Comparison of ENCODE assay signal across 8 cellular contexts in the genomic region with DNA sequence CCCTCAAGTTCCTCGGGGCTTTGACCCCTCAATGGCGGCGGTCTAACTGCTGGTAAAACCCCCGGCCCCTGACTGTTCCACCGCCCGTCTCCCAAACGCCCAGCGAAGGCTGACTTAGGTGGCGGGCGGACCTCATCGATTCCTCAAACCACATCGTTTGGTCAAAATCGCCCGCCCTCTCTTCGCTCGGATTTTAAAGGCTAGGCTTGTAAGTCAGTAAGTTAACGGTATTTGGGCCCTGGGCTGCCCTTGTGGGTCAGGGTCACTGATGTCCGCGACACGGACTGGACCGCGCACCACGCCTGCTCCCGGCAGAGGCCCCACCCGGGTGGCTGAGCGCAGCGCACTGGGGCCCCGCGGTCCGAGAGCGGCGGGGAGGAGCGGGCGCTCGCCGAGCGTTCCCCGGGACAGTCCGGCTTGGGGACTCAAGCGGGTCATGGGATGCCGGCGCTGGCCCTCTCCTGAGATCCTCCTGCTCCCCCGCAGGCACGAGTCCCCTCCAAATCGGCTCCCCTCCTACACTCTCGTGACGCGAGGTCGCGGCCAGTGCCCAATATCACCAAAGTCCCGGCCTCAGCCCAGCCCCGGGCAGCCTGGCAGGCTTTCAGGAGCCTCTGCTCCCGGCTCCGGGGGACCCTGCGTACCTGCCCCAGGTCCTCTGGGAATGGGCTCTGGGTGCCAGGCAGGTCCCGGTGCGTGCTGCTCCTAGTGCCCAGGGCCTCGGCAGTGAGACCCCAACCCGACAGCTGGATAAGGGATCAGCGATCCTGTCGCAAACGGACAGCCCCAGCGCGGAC. TPM values are rescaled to one million over a fixed set of nuclear protein-coding genes. Genes with fewer than 3 reads are reported as not detected.
DNase-seq lines count a peak whose midpoint lies in the region; ATAC-seq and TF ChIP-seq lines count a peak whose summit lies in the region.

No MANE protein-coding gene starts in this region.

- DNase-seq in GM23248, result peak; percentile 51
- peak in 1 of 2 donors; percentile 22 for DNase-seq in cardiac fibroblast (ENCODE audit: low read depth in 2 of 2)
- no peak for DNase-seq in MV-4-11 (lab: John Stamatoyannopoulos, UW)

- WGBS in GM23248 (ENCODE audit: low coverage in 1 of 2, low lambda C conversion rate in 2 of 2, missing lambda C conversion rate in 2 of 2), 2 experiments, result 4 to 5% methylated on average over 57 to 63 of the region's 64 CpGs

- H3K27me3 ChIP-seq in ACC112 (ENCODE audit: insufficient read depth, low read length) (peaks cover 84% of the 10 kb centered on the region), GM23248 (replicated peaks; ENCODE audit: insufficient read depth) (no peaks in the 10 kb centered on the region), muscle layer of duodenum (ENCODE audit: low read depth, low read length) (peaks cover 46% of the 10 kb centered on the region)

- H2AFZ ChIP-seq in ACC112 (ENCODE audit: low read length, unreplicated experiment), result no peak overlapping the region
- H2AFZ ChIP-seq in GM23248, result peak overlapping the region; percentile 84

- no peak for ATAC-seq in GM19351 (IDR thresholded peaks at IDR 0.05; ENCODE audit: unreplicated experiment)
- ATAC-seq in GM21381 (IDR thresholded peaks at IDR 0.05; ENCODE audit: unreplicated experiment), result no peak
- no peak for ATAC-seq in HG03432 (IDR thresholded peaks at IDR 0.05; ENCODE audit: unreplicated experiment)

- no peaks in the 10 kb centered on the region for H3K9me2 ChIP-seq in GM23248 (ENCODE audit: insufficient read depth)

- no peak for TF ChIP-seq CTCF in cardiac fibroblast (IDR thresholded peaks at IDR 0.05; ENCODE audit: low read depth, low read length)

- H4K20me1 ChIP-seq in GM23248 (ENCODE audit: insufficient read depth), result no peaks in the 10 kb centered on the region

- H3K9me3 ChIP-seq in GM23248 (ENCODE audit: low read depth) (no peaks in the 10 kb centered on the region), muscle layer of duodenum (ENCODE audit: control insufficient read depth in 1 of 2, low read length in 2 of 2) (peaks cover 0 to 3% of the 10 kb centered on the region in 2 donors)

- H3K9ac ChIP-seq in GM23248, result peak overlapping the region; percentile 52

- in situ Hi-C loops in GM23248 (cut with MboI), result no loop called here

- peaks cover under 1% of the 10 kb centered on the region; the same call in 1 of the 2 replicates for H3F3A ChIP-seq in GM23248 (ENCODE audit: insufficient read depth)

- no peaks in the 10 kb centered on the region for H3K36me3 ChIP-seq in ACC112 (ENCODE audit: insufficient read depth, low read length)
- no peaks in the 10 kb centered on the region for H3K36me3 ChIP-seq in GM23248 (ENCODE audit: low read depth)
- H3K36me3 ChIP-seq in muscle layer of duodenum (ENCODE audit: control insufficient read depth in 1 of 2, insufficient read depth in 2 of 2, low read length in 2 of 2), result no peaks in the 10 kb centered on the region

- H3K79me2 ChIP-seq in ACC112 (ENCODE audit: control insufficient read depth, insufficient read depth, low read length, unreplicated experiment), result no peaks in the 10 kb centered on the region
- peaks cover 7% of the 10 kb centered on the region; the same call in 1 of the 2 replicates for H3K79me2 ChIP-seq in GM23248 (ENCODE audit: insufficient read depth)

- H3K4me1 ChIP-seq in ACC112 (ENCODE audit: control insufficient read depth, insufficient read depth, low read length, unreplicated experiment), result peaks cover 4% of the 10 kb centered on the region
- no peaks in the 10 kb centered on the region for H3K4me1 ChIP-seq in GM23248 (ENCODE audit: insufficient read depth)
- peaks cover 0 to 28% of the 10 kb centered on the region in 2 donors for H3K4me1 ChIP-seq in muscle layer of duodenum (ENCODE audit: control insufficient read depth in 1 of 2, insufficient read depth in 2 of 2, low read length in 2 of 2)

- H3K4me2 ChIP-seq in GM23248 (ENCODE audit: unreplicated experiment), result peak overlapping the region; percentile 89

- H3K27ac ChIP-seq in ACC112 (ENCODE audit: low read depth, low read length), result no peak overlapping the region
- H3K27ac ChIP-seq in GM23248, result no peak overlapping the region
- H3K27ac ChIP-seq in muscle layer of duodenum (ENCODE audit: low read length), result no peak overlapping the region

- H3K4me3 ChIP-seq in ACC112 (ENCODE audit: low read depth, low read length) (peak overlapping the region; percentile 74), GM23248 (peak overlapping the region; percentile 74), cardiac fibroblast (replicated peaks in 1 of 2; ENCODE audit: low read depth in 2 of 2, low read length in 2 of 2) (peak overlapping the region; percentile 48 to 60), muscle layer of duodenum (ENCODE audit: low read depth in 1 of 2, low read length in 2 of 2) (peak overlapping the region; percentile 13 to 74)

RNA-seq across cellular contexts. Expression of a gene that starts 1.0 kb away (rescaled TPM):
- total RNA-seq in GM23248 (2014; rRNA removed; shearing (Covaris generic)), result 18.6 and 26.6 TPM in 2 replicates
- polyA plus RNA-seq in GM23248 (2016; fragmentation: Nextera tagmentation; extraction: Ambion mirVana), result 11.3 and 12.9 TPM in 2 replicates
